18 cellular contexts compared by ENCODE assay signal in genomic region chr2:170350929-170351826, GRCh38.
A peak's percentile ranks its signal among the peaks of the same experiment; 100 is the strongest.
DNase-seq lines count a peak whose midpoint lies in the region; ATAC-seq, FAIRE-seq and TF ChIP-seq lines count a peak whose summit lies in the region.
"Had no signal": no experiment of that assay in that cellular context is flagged by ENCODE, and none has a peak within 500 bp of the region (broad histone marks: within the 10 kb centered on the region; RNA-seq: fewer than 3 reads in every experiment).

No MANE protein-coding gene starts in this region.

- H3K36me3 ChIP-seq in OCI-LY1 (ENCODE audit: insufficient read depth, low read length) (no peaks in the 10 kb centered on the region), GM12878 (ENCODE audit: control insufficient read depth in 2 of 2, insufficient read depth in 2 of 2, low read length in 1 of 2) (no peaks in the 10 kb centered on the region), neuronal stem cell (replicated peaks in 1 of 2; ENCODE audit: control insufficient read depth in 2 of 2, insufficient read depth in 2 of 2, low read length in 2 of 2) (no peaks in the 10 kb centered on the region), gastrocnemius medialis (no peaks in the 10 kb centered on the region)

- 20% methylated on average over 4 of the region's 4 CpGs for WGBS in GM12878 (ENCODE audit: insufficient coverage, insufficient replicate concordance, low lambda C conversion rate, missing lambda C conversion rate)
- WGBS in neuronal stem cell (ENCODE audit: extremely low coverage in 2 of 2, insufficient read length in 2 of 2, insufficient replicate concordance in 1 of 2), 2 donors = no CpG with 5 or more reads among the region's 4 CpGs

- H3K4me2 ChIP-seq in OCI-LY1 (ENCODE audit: low read length) (peak overlapping the region; percentile 3; the same call in 1 of the 2 replicates), GM12878 (ENCODE audit: control insufficient read depth, insufficient read depth) (no peak overlapping the region), neuronal stem cell (ENCODE audit: insufficient read depth, low read length, poor library complexity, severe bottlenecking) (no peak overlapping the region)

- RAD21 ChIA-PET in GM12878 (lab: Charles Lee; ENCODE audit: unreplicated experiment) = no interaction called here

- TF ChIP-seq EP300 in GM12878 (IDR thresholded peaks at IDR 0.05; ENCODE audit: borderline replicate concordance in 1 of 2, control insufficient read depth in 1 of 2, low read depth in 2 of 2, low read length in 2 of 2) = no peak

- CTCF ChIA-PET in GM12878 (lab: Yijun Ruan, JAX) = interaction anchor here (1.7 kb wide), 1 partner anchor 27 kb away, joined by 5 read pairs; no protein-coding TSS in a partner anchor

- SMC1A ChIA-PET in GM12878 (lab: Charles Lee; ENCODE audit: uncharacterized antibody, unreplicated experiment) = interaction anchor here (1.4 to 2.0 kb wide), 2 partner anchors 10 to 12 kb away, joined by 6 to 7 read pairs; no protein-coding TSS in a partner anchor

- H2AFZ ChIP-seq in OCI-LY1 (ENCODE audit: low read length) (no peak overlapping the region), GM12878 (ENCODE audit: control insufficient read depth, low read depth, low read length) (no peak overlapping the region), neuronal stem cell (ENCODE audit: low read length) (no peak overlapping the region)

- H2BK5ac ChIP-seq in neuronal stem cell (ENCODE audit: low read length) = no peak overlapping the region

- DNase-seq in GM12878 (ENCODE audit: low read depth, low spot score) (no peak), neuronal stem cell (ENCODE audit: low spot score) (no peak), activated gamma-delta T cell treated with Interleukin-2 at 50 U/mL for 16 hours (no peak), gastrocnemius medialis (no peak), NCI-H1694 treated with DMSO at 0.1 percent for 48 hours (lab: John Stamatoyannopoulos, UW) (no peak)
- DNase-seq: CD8-positive, alpha-beta T cell; DMS79; H7; IMR-90; NCI-H1417 treated with DMSO at 0.1 percent for 48 hours; NCI-H2029 treated with DMSO at 0.1 percent for 48 hours; NCI-H510A treated with DMSO at 0.1 percent for 48 hours; NCI-H82; SHP77 treated with DMSO at 0.1 percent for 48 hours; T-helper 2 cell had no signal

- H3K27ac ChIP-seq in OCI-LY1 (ENCODE audit: low read depth, low read length, poor library complexity, severe bottlenecking) (peak overlapping the region; percentile 91), GM12878 (ENCODE audit: control insufficient read depth, insufficient read depth) (no peak overlapping the region), neuronal stem cell (replicated peaks; ENCODE audit: low read length) (no peak overlapping the region), gastrocnemius medialis (no peak overlapping the region)

- H2AK5ac ChIP-seq in neuronal stem cell (ENCODE audit: low read depth, low read length) = no peak overlapping the region

- H3K4me3 ChIP-seq in OCI-LY1 (ENCODE audit: low read depth, low read length, poor library complexity, severe bottlenecking) = no peak overlapping the region
- no peak overlapping the region for H3K4me3 ChIP-seq in GM12878
- H3K4me3 ChIP-seq in neuronal stem cell (ENCODE audit: low read length in 2 of 2) = no peak overlapping the region
- H3K4me3 ChIP-seq in gastrocnemius medialis = no peak overlapping the region

- H3K14ac ChIP-seq in neuronal stem cell (ENCODE audit: low read length) = no peak overlapping the region

- POLR2A ChIA-PET in GM12878 (lab: Charles Lee) = no interaction called here

- TF ChIP-seq RAD21 in GM12878 (IDR thresholded peaks at IDR 0.05; ENCODE audit: insufficient read depth, low read depth, low read length) = no peak

- no peak for TF ChIP-seq POLR2A in GM12878 (IDR thresholded peaks at IDR 0.05; ENCODE audit: low read depth, low read length)
- no peak for TF ChIP-seq POLR2A in gastrocnemius medialis (IDR thresholded peaks at IDR 0.05)

- no peaks in the 10 kb centered on the region for H3K9me2 ChIP-seq in OCI-LY1 (ENCODE audit: low read depth, low read length)

- H2BK12ac ChIP-seq in neuronal stem cell (ENCODE audit: low read length) = no peak overlapping the region

- H3K4me1 ChIP-seq in OCI-LY1 (ENCODE audit: insufficient read depth, low read length, severe bottlenecking) = peaks cover 64% of the 10 kb centered on the region
- peaks cover 6% of the 10 kb centered on the region; the same call in 1 of the 2 replicates for H3K4me1 ChIP-seq in GM12878 (ENCODE audit: control insufficient read depth, insufficient read depth, low read length)
- H3K4me1 ChIP-seq in neuronal stem cell (ENCODE audit: control insufficient read depth in 2 of 2, insufficient read depth in 1 of 2, low read depth in 1 of 2, low read length in 2 of 2) = peaks cover 9 to 15% of the 10 kb centered on the region in 2 donors
- H3K4me1 ChIP-seq in gastrocnemius medialis = no peaks in the 10 kb centered on the region

- in situ Hi-C loops in GM12878 (cut with MboI) = no loop called here
- in situ Hi-C loops in gastrocnemius medialis (cut with MboI; ENCODE audit: low sequenced_read_pairs in 4 of 4) = no loop called here

- no peaks in the 10 kb centered on the region for H3K79me1 ChIP-seq in neuronal stem cell (ENCODE audit: low read depth, low read length)

- FAIRE-seq in GM12878 (lab: Jason Lieb, UNC) = no peak
- FAIRE-seq: D721Med had no signal

- no peak overlapping the region for H3K4ac ChIP-seq in neuronal stem cell (ENCODE audit: low read length)

- H3K79me2 ChIP-seq in OCI-LY1 (ENCODE audit: insufficient read depth, low read length) (no peaks in the 10 kb centered on the region), GM12878 (ENCODE audit: control insufficient read depth, insufficient read depth, low read length) (no peaks in the 10 kb centered on the region)

- no peaks in the 10 kb centered on the region for H3F3A ChIP-seq in OCI-LY1 (ENCODE audit: insufficient read depth, low read length)

- no peak overlapping the region for H2BK15ac ChIP-seq in neuronal stem cell (ENCODE audit: low read length)

- no peak overlapping the region for H4K8ac ChIP-seq in neuronal stem cell (ENCODE audit: low read depth, low read length)

- TF ChIP-seq CTCF in OCI-LY1 (IDR thresholded peaks at IDR 0.05; ENCODE audit: low read length) (no peak), GM12878 (IDR thresholded peaks at IDR 0.05 in 2 of 3, conservative IDR thresholded peaks at IDR 0.05 in 1 of 3; ENCODE audit: control insufficient read depth in 2 of 3, extremely low read depth in 1 of 3, insufficient read depth in 1 of 3, low read depth in 3 of 3, low read length in 3 of 3) (no peak), gastrocnemius medialis (IDR thresholded peaks at IDR 0.05 in 4 of 5, conservative IDR thresholded peaks at IDR 0.05 in 1 of 5) (no peak)

- H4K20me1 ChIP-seq in OCI-LY1 (ENCODE audit: insufficient read depth, low read length) (no peaks in the 10 kb centered on the region), GM12878 (ENCODE audit: control insufficient read depth, insufficient read depth) (no peaks in the 10 kb centered on the region)

- peak overlapping the region; percentile 36 for H3K18ac ChIP-seq in neuronal stem cell (ENCODE audit: low read length)

- intact Hi-C loops in GM12878 (cut with micrococcal nuclease; ENCODE audit: unreplicated experiment) = no loop called here
- intact Hi-C loops in gastrocnemius medialis (cut with DNase I; ENCODE audit: low total_unique reads) = no loop called here

- H3K27me3 ChIP-seq in OCI-LY1 (ENCODE audit: insufficient read depth, low read length) = no peaks in the 10 kb centered on the region
- H3K27me3 ChIP-seq in GM12878 (replicated peaks in 1 of 2; ENCODE audit: control insufficient read depth in 2 of 2, insufficient read depth in 2 of 2, low read length in 1 of 2) = no peaks in the 10 kb centered on the region
- no peaks in the 10 kb centered on the region for H3K27me3 ChIP-seq in neuronal stem cell (ENCODE audit: control insufficient read depth in 3 of 3, insufficient read depth in 3 of 3, low read depth in 1 of 3, low read length in 3 of 3)
- no peaks in the 10 kb centered on the region for H3K27me3 ChIP-seq in gastrocnemius medialis

- H3K9ac ChIP-seq in OCI-LY1 (ENCODE audit: low read length) = peak overlapping the region; percentile 22; the same call in 1 of the 2 replicates
- H3K9ac ChIP-seq in GM12878 (ENCODE audit: control insufficient read depth, insufficient read depth, low read length) = no peak overlapping the region
- H3K9ac ChIP-seq in neuronal stem cell (ENCODE audit: low read depth, low read length, poor library complexity) = no peak overlapping the region

- no peak overlapping the region for H3K23ac ChIP-seq in neuronal stem cell (ENCODE audit: low read depth, low read length, poor library complexity)

- peak; percentile 64 for ATAC-seq in GM18868 (IDR thresholded peaks at IDR 0.05; ENCODE audit: unreplicated experiment)
- ATAC-seq in GM12878 = peak; percentile 21; the same call in 1 of the 3 replicates
- no peak for ATAC-seq in gastrocnemius medialis
- ATAC-seq: CD8-positive, alpha-beta T cell had no signal

- no peak overlapping the region for H2BK120ac ChIP-seq in neuronal stem cell (ENCODE audit: low read depth, low read length)

- H4K91ac ChIP-seq in neuronal stem cell (ENCODE audit: low read depth, low read length, poor library complexity) = no peak overlapping the region

- no TSS peak for BruUV-seq in GM12878 (replicated peaks; lab: Mats Ljungman, UMichigan)

- H3K9me3 ChIP-seq in OCI-LY1 (ENCODE audit: low read length) = no peaks in the 10 kb centered on the region
- H3K9me3 ChIP-seq in GM12878 (replicated peaks; ENCODE audit: control insufficient read depth, insufficient read depth, low read length) = no peaks in the 10 kb centered on the region
- H3K9me3 ChIP-seq in neuronal stem cell (replicated peaks in 1 of 2; ENCODE audit: control insufficient read depth in 2 of 2, insufficient read depth in 1 of 2, low read depth in 1 of 2, low read length in 2 of 2) = no peaks in the 10 kb centered on the region
- H3K9me3 ChIP-seq in gastrocnemius medialis = no peaks in the 10 kb centered on the region

TF ChIP-seq in GM12878, 131 proteins besides CTCF, POLR2A, EP300 and RAD21:
- no peak for TF ChIP-seq HDAC2 (IDR thresholded peaks at IDR 0.05)
- TF ChIP-seq CHD1 (IDR thresholded peaks at IDR 0.05; ENCODE audit: low read depth, low read length) = no peak
- peak; percentile 33; the same call in 1 of the 2 replicates for TF ChIP-seq SPI1 (IDR thresholded peaks at IDR 0.05; ENCODE audit: borderline replicate concordance, insufficient read depth, low read depth, low read length)
- TF ChIP-seq TBL1XR1 (IDR thresholded peaks at IDR 0.05; ENCODE audit: low read depth, low read length) = no peak

Comparison
In these comparisons a context has a peak if more than half of its experiments do, and no peak if none do; other contexts are left out.
1. ATAC-seq: peak in GM18868 (single experiment) and GM12878 (single experiment); none in gastrocnemius medialis (0 of 2).